ENCODE assay signal across 17 cellular contexts in genomic region chr12:21001778-21002177, GRCh38.
"Had no signal": no experiment of that assay in that cellular context is flagged by ENCODE, and none has a peak within 500 bp of the region (broad histone marks: within the 10 kb centered on the region; RNA-seq: fewer than 3 reads in every experiment).

No MANE protein-coding gene starts in this region.

- ATAC-seq: left colon; naive thymus-derived CD4-positive, alpha-beta T cell; sciatic nerve; stimulated activated memory B cell treated with anti-CD40 and anti-IgM and Interleukin-4, amounts not matched to agents 10 μg/mL and 1 μg/mL and 100 μg/mL, for 72 hours had no signal

- H3K27ac Mint-ChIP-seq: stimulated activated memory B cell treated with anti-CD40 and anti-IgM and Interleukin-4, amounts not matched to agents 10 μg/mL and 1 μg/mL and 100 μg/mL, for 72 hours; stimulated activated naive CD8-positive, alpha-beta T cell treated with anti-CD3 and anti-CD28 coated beads, Interleukin-15, Interleukin-2, amounts not matched to agents 100 ng/mL and 50 ng/mL, for 24 hours had no signal

- H3K27me3 ChIP-seq: hepatocyte, neutrophil, spleen, transverse colon had no signal

- H3K4me3 ChIP-seq: coronary artery, hepatocyte, spleen, thoracic aorta, transverse colon had no signal

- H3K4me1 ChIP-seq: spleen, transverse colon had no signal

- H3K4me3 Mint-ChIP-seq: naive thymus-derived CD4-positive, alpha-beta T cell; stimulated activated memory B cell treated with anti-CD40 and anti-IgM and Interleukin-4, amounts not matched to agents 10 μg/mL and 1 μg/mL and 100 μg/mL, for 72 hours; stimulated activated naive CD8-positive, alpha-beta T cell treated with anti-CD3 and anti-CD28 coated beads, Interleukin-15, Interleukin-2, amounts not matched to agents 100 ng/mL and 50 ng/mL, for 24 hours had no signal

- H2AFZ ChIP-seq: hepatocyte had no signal

- H3K36me3 ChIP-seq: neutrophil, spleen, thoracic aorta, transverse colon had no signal

- H3K4me2 ChIP-seq: hepatocyte had no signal

- H3K27ac ChIP-seq: coronary artery, hepatocyte, neutrophil, spleen, thoracic aorta, transverse colon had no signal

- H3K9me3 ChIP-seq: neutrophil, transverse colon had no signal

- H3K4me1 Mint-ChIP-seq: naive thymus-derived CD4-positive, alpha-beta T cell; stimulated activated memory B cell treated with anti-CD40 and anti-IgM and Interleukin-4, amounts not matched to agents 10 μg/mL and 1 μg/mL and 100 μg/mL, for 72 hours had no signal

- H3K36me3 Mint-ChIP-seq: naive thymus-derived CD4-positive, alpha-beta T cell; stimulated activated memory B cell treated with anti-CD40 and anti-IgM and Interleukin-4, amounts not matched to agents 10 μg/mL and 1 μg/mL and 100 μg/mL, for 72 hours had no signal

- H3K27me3 Mint-ChIP-seq: naive thymus-derived CD4-positive, alpha-beta T cell; stimulated activated memory B cell treated with anti-CD40 and anti-IgM and Interleukin-4, amounts not matched to agents 10 μg/mL and 1 μg/mL and 100 μg/mL, for 72 hours; stimulated activated naive CD8-positive, alpha-beta T cell treated with anti-CD3 and anti-CD28 coated beads, Interleukin-15, Interleukin-2, amounts not matched to agents 100 ng/mL and 50 ng/mL, for 24 hours had no signal

- H3K79me2 ChIP-seq: hepatocyte had no signal

- DNase-seq: effector CD4-positive, alpha-beta T cell; foreskin melanocyte; head of caudate nucleus; left colon; naive thymus-derived CD4-positive, alpha-beta T cell; spleen; stimulated activated CD4-positive, alpha-beta T cell treated with anti-CD3 and anti-CD28 coated beads, Interleukin-15, amount 100 ng/mL, for 24 hours; stimulated activated CD4-positive, alpha-beta T cell treated with anti-CD3 and anti-CD28 coated beads, Interleukin-1b, Interleukin-23, amount 100 ng/mL, for 48 hours; stimulated activated CD4-positive, alpha-beta T cell treated with anti-CD3 and anti-CD28 coated beads, Interleukin-4, amount 100 ng/mL, for 24 hours; transverse colon had no signal
